ENCODE assay signal across 1 cellular context in genomic region chr17:48612456-48612853, GRCh38.
TF ChIP-seq lines count a peak whose summit lies in the region.

No MANE protein-coding gene starts in this region.

TF ChIP-seq in SK-N-SH treated with all-trans-retinoic acid at 6 μM for 48 hours, 23 proteins besides CTCF, POLR2A, EP300 and RAD21 (continued from another document):
- TF ChIP-seq CSRNP3 (CRISPR knock-in tag; IDR thresholded peaks at IDR 0.05) (no peak), ZFP3 (CRISPR knock-in tag; IDR thresholded peaks at IDR 0.05) (no peak), ESRRG (CRISPR knock-in tag; IDR thresholded peaks at IDR 0.05) (no peak), CREB5 (CRISPR knock-in tag; IDR thresholded peaks at IDR 0.05; ENCODE audit: low read depth) (no peak)
